ENCODE assay signal across 7 cellular contexts in the genomic region with DNA sequence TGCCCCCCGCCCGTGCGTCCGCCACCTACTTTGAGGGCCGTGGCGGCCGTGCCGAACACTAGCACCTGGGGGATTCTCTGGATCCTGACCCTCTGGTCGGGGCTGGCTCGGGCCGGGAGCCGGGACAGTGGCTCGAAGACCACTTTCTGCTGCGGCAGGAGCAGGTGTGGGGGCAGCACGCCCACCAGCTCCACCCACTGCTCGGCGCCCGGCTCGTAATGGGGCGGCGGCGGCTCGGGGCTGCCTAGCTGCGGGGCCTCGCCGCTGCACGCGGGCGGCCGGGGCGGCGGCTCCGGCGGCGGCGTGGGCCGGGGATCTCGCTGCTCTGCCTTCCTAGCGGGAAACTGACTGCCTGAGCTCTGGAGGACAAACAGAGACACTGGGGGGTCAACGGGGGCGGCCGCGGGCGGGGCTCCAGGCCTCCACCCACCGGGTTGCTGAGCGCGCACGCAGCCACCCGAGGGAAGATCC. TPM values are rescaled to one million over a fixed set of nuclear protein-coding genes. Genes with fewer than 3 reads are reported as not detected.
DNase-seq lines count a peak whose midpoint lies in the region; FAIRE-seq and TF ChIP-seq lines count a peak whose summit lies in the region.
"Had no signal": no experiment of that assay in that cellular context is flagged by ENCODE, and none has a peak within 500 bp of the region (broad histone marks: within the 10 kb centered on the region; RNA-seq: fewer than 3 reads in every experiment).

No MANE protein-coding gene starts in this region.

- 2% methylated on average over 23 of the region's 49 CpGs; no CpG with 5 or more reads in 1 of the 2 experiments for WGBS in H1 (ENCODE audit: extremely low coverage in 1 of 2, insufficient coverage in 1 of 2, insufficient read length in 1 of 2, insufficient replicate concordance in 2 of 2, low coverage in 1 of 2, low lambda C conversion rate in 2 of 2, missing lambda C conversion rate in 1 of 2), 2 experiments
- no CpG with 5 or more reads among the region's 49 CpGs for WGBS in trophoblast cell (ENCODE audit: extremely low coverage, insufficient coverage, insufficient read length)

- no peaks in the 10 kb centered on the region for H3K79me1 ChIP-seq in H1 (ENCODE audit: low read depth, low read length)
- H3K79me1 ChIP-seq in trophoblast cell (ENCODE audit: low read length): peaks cover 4% of the 10 kb centered on the region

- TF ChIP-seq CTCF in H1 (IDR thresholded peaks at IDR 0.05; ENCODE audit: control extremely low read depth in 1 of 3, insufficient read depth in 1 of 3, low read depth in 1 of 3, low read length in 3 of 3): no peak

- H2AK5ac ChIP-seq in H1 (ENCODE audit: low read depth, low read length): no peak overlapping the region
- no peak overlapping the region for H2AK5ac ChIP-seq in trophoblast cell (ENCODE audit: low read length)

- no peaks in the 10 kb centered on the region for H4K20me1 ChIP-seq in H1 (replicated peaks in 1 of 2; ENCODE audit: control insufficient read depth in 1 of 2, insufficient read depth in 2 of 2, low read length in 2 of 2)

- FAIRE-seq in H1 (lab: Jason Lieb, UNC): no peak

- no peak for TF ChIP-seq RAD21 in H1 (IDR thresholded peaks at IDR 0.05 in 1 of 2, conservative IDR thresholded peaks at IDR 0.05 in 1 of 2; ENCODE audit: low read depth in 2 of 2, low read length in 2 of 2)

- no peak for DNase-seq in H1 (ENCODE audit: low read depth in 1 of 2, low spot score in 2 of 2)
- no peak for DNase-seq in trophoblast cell
- no peak for DNase-seq in hepatic stellate cell (ENCODE audit: low spot score)
- DNase-seq in NCI-H1048 (lab: John Stamatoyannopoulos, UW): no peak
- no peak for DNase-seq in activated naive CD4-positive, alpha-beta T cell (lab: John Stamatoyannopoulos, UW)
- DNase-seq: T-helper 17 cell had no signal

- peak overlapping the region; percentile 4 for H3K56ac ChIP-seq in H1 (replicated peaks; ENCODE audit: insufficient read length, low read depth, low read length)

- no peaks in the 10 kb centered on the region for H3K27me3 ChIP-seq in HUES48 (ENCODE audit: control insufficient read depth, insufficient read depth, low read length)
- no peaks in the 10 kb centered on the region for H3K27me3 ChIP-seq in H1 (replicated peaks in 1 of 4; ENCODE audit: control insufficient read depth in 3 of 4, extremely low read depth in 1 of 4, insufficient read depth in 3 of 4, low read length in 3 of 4)
- no peaks in the 10 kb centered on the region for H3K27me3 ChIP-seq in trophoblast cell (ENCODE audit: insufficient read depth, low read length)

- H3K9ac ChIP-seq in HUES48 (ENCODE audit: low read depth, low read length) (no peak overlapping the region; the same call in 1 of the 2 replicates), H1 (replicated peaks in 1 of 4; ENCODE audit: extremely low read depth in 1 of 4, low read depth in 3 of 4, low read length in 3 of 4) (peak overlapping the region in 3 of 4 experiments; percentile 31 to 51 (median 50); a peak in 4 of 7 replicates), trophoblast cell (ENCODE audit: low read length) (no peak overlapping the region)

- H3K23me2 ChIP-seq in H1 (ENCODE audit: low read depth, low read length): peaks cover 2% of the 10 kb centered on the region; the same call in 1 of the 2 replicates

- POLR2A ChIA-PET in H1 (lab: Charles Lee; ENCODE audit: partially characterized antibody): interaction anchor here (0.9 to 4.3 kb wide), 17 partner anchors 8 to 98 kb away, joined by 3 to 34 read pairs (median 5); a partner anchor contains a TSS

- no peak overlapping the region for H2BK15ac ChIP-seq in H1 (ENCODE audit: low read length)

- H3K27ac ChIP-seq in HUES48 (ENCODE audit: low read depth, low read length): peak overlapping the region; percentile 75
- H3K27ac ChIP-seq in H1 (ENCODE audit: low read depth, low read length): no peak overlapping the region
- H3K27ac ChIP-seq in trophoblast cell (ENCODE audit: low read depth, low read length): peak overlapping the region; percentile 32

- H3K9me3 ChIP-seq in HUES48 (ENCODE audit: control insufficient read depth, insufficient read depth, low read length): no peaks in the 10 kb centered on the region
- no peaks in the 10 kb centered on the region for H3K9me3 ChIP-seq in H1 (ENCODE audit: insufficient read depth in 2 of 2, low read depth in 1 of 2, low read length in 1 of 2)
- H3K9me3 ChIP-seq in trophoblast cell (ENCODE audit: insufficient read depth, low read depth, low read length): peaks cover 2% of the 10 kb centered on the region

- H2BK12ac ChIP-seq in H1 (ENCODE audit: low read depth, low read length): no peak overlapping the region
- H2BK12ac ChIP-seq in trophoblast cell (ENCODE audit: low read length): peak overlapping the region; percentile 42

- H3K4ac ChIP-seq in H1 (replicated peaks; ENCODE audit: insufficient read length, low read depth, low read length): no peak overlapping the region
- H3K4ac ChIP-seq in trophoblast cell (ENCODE audit: low read depth, low read length): peak overlapping the region; percentile 48

- H2BK5ac ChIP-seq in H1 (ENCODE audit: low read depth, low read length): 0 out of 2 replicates have a peak overlapping the region, but pooled peaks have one; percentile 63
- peak overlapping the region; percentile 15 for H2BK5ac ChIP-seq in trophoblast cell (ENCODE audit: low read depth, low read length, poor library complexity)

- H2AFZ ChIP-seq in H1 (ENCODE audit: low read length) (no peak overlapping the region), trophoblast cell (ENCODE audit: insufficient read depth, low read length, poor library complexity) (peak overlapping the region; percentile 59)

- 0 out of 2 replicates have a peak, but pooled peaks cover 5% of the 10 kb centered on the region for H3K36me3 ChIP-seq in HUES48 (ENCODE audit: control insufficient read depth, insufficient read depth, low read length)
- peaks cover 0 to 7% (median 0%) of the 10 kb centered on the region in 4 experiments; a peak in 1 of 8 replicates for H3K36me3 ChIP-seq in H1 (ENCODE audit: control insufficient read depth in 2 of 4, insufficient read depth in 4 of 4, low read length in 3 of 4)
- peaks cover 25 to 28% of the 10 kb centered on the region in 2 experiments for H3K36me3 ChIP-seq in trophoblast cell (ENCODE audit: control insufficient read depth in 1 of 2, insufficient read depth in 2 of 2, low read length in 2 of 2)

- CTCF ChIA-PET in H1 (lab: Charles Lee; ENCODE audit: partially characterized antibody): interaction anchor here (0.7 to 10.3 kb wide), 15 partner anchors 9 to 98 kb away, joined by 3 to 77 read pairs (median 5); a partner anchor contains a TSS

- H4K91ac ChIP-seq in H1 (replicated peaks; ENCODE audit: insufficient read length, low read length): no peak overlapping the region
- H4K91ac ChIP-seq in trophoblast cell (ENCODE audit: low read depth, low read length): peak overlapping the region; percentile 75

- H4K12ac ChIP-seq in trophoblast cell (ENCODE audit: low read depth, low read length): peak overlapping the region; percentile 64

- H3K23ac ChIP-seq in H1 (ENCODE audit: insufficient read length): no peak overlapping the region
- no peak overlapping the region for H3K23ac ChIP-seq in trophoblast cell (ENCODE audit: low read length)

- no peak for TF ChIP-seq EP300 in H1 (IDR thresholded peaks at IDR 0.05; ENCODE audit: borderline replicate concordance in 1 of 2, low read depth in 2 of 2, low read length in 2 of 2)

- H2BK120ac ChIP-seq in H1 (replicated peaks; ENCODE audit: low read depth, low read length): no peak overlapping the region
- no peak overlapping the region for H2BK120ac ChIP-seq in trophoblast cell (ENCODE audit: insufficient read depth, low read length, poor library complexity)

- H3K4me2 ChIP-seq in H1 (ENCODE audit: insufficient read depth in 1 of 2, low read depth in 2 of 2, low read length in 2 of 2) (peak overlapping the region; percentile 63 to 67), trophoblast cell (ENCODE audit: low read length) (peak overlapping the region; percentile 81)

- H4K8ac ChIP-seq in H1 (ENCODE audit: extremely low read depth, insufficient read depth, low read length): peak overlapping the region; percentile 42; the same call in 1 of the 2 replicates
- H4K8ac ChIP-seq in trophoblast cell (ENCODE audit: low read depth, low read length): peak overlapping the region; percentile 65

- no peaks in the 10 kb centered on the region for H3K79me2 ChIP-seq in H1 (ENCODE audit: control insufficient read depth in 1 of 2, insufficient read depth in 2 of 2, low read length in 2 of 2)
- peaks cover 2% of the 10 kb centered on the region for H3K79me2 ChIP-seq in trophoblast cell (ENCODE audit: control insufficient read depth, insufficient read depth, low read length, poor library complexity)

- TF ChIP-seq POLR2A in H1 (IDR thresholded peaks at IDR 0.05; ENCODE audit: control extremely low read depth in 1 of 2, low read depth in 2 of 2, low read length in 2 of 2): no peak; a peak in 1 of 3 replicates

- H2BK20ac ChIP-seq in H1 (ENCODE audit: low read length): no peak overlapping the region

- H3K4me1 ChIP-seq in HUES48 (ENCODE audit: control insufficient read depth, insufficient read depth, low read length) (peaks cover 18% of the 10 kb centered on the region), H1 (replicated peaks in 1 of 4; ENCODE audit: control insufficient read depth in 3 of 4, insufficient read depth in 4 of 4, low read length in 3 of 4) (peaks cover 0 to 20% (median 11%) of the 10 kb centered on the region in 4 experiments; a peak in 4 of 7 replicates), trophoblast cell (ENCODE audit: control insufficient read depth in 1 of 2, insufficient read depth in 2 of 2, low read length in 2 of 2) (peaks cover 13 to 27% of the 10 kb centered on the region in 2 experiments)

- H4K5ac ChIP-seq in H1 (ENCODE audit: insufficient read length, low read depth, low read length): peak overlapping the region; percentile 48

- H3K14ac ChIP-seq in H1 (ENCODE audit: insufficient read length) (no peak overlapping the region), trophoblast cell (ENCODE audit: low read length) (peak overlapping the region; percentile 59)

- H3K4me3 ChIP-seq in HUES48 (ENCODE audit: low read depth, low read length) (peak overlapping the region; percentile 63), H1 (ENCODE audit: extremely low read depth in 1 of 4, insufficient read depth in 2 of 4, low read depth in 3 of 4, low read length in 4 of 4) (peak overlapping the region; percentile 42 to 70 (median 44)), trophoblast cell (ENCODE audit: low read depth, low read length) (peak overlapping the region; percentile 65)

- peak overlapping the region; percentile 78 for H3K18ac ChIP-seq in H1 (ENCODE audit: extremely low read depth, low read length)
- peak overlapping the region; percentile 76 for H3K18ac ChIP-seq in trophoblast cell (ENCODE audit: low read length)

RNA-seq across cellular contexts. Expression of a gene that starts 26.4 kb away (rescaled TPM):
- total RNA-seq in H1 (2021; fragmentation: NEBNext Ultra II Directional; extraction: Animal tissue kit (Norgen Biotek cat#: 25700)): 68.7 and 77.1 TPM in 2 replicates
- polyA plus RNA-seq in H1 (2011; rRNA removed): 80.8 and 127 TPM in 2 replicates
- polyA plus RNA-seq in H1 (2011; cell fraction: cytosol; rRNA removed): 69.0 TPM
- polyA plus RNA-seq in H1 (2011; cell fraction: nucleus; rRNA removed): 277 TPM
- 53.4 to 97.6 TPM (median 89.3 TPM) in 4 replicates for polyA plus RNA-seq in H1 (2012, experiment 1 of 2)
- 56.8 TPM for polyA plus RNA-seq in H1 (2012, experiment 2 of 2)
- polyA plus RNA-seq in H1 (2013, experiment 1 of 2): 47.2 TPM
- polyA plus RNA-seq in H1 (2013, experiment 2 of 2): 42.2 TPM
- polyA minus RNA-seq in H1 (2011; rRNA and poly(A)+ RNA removed): 36.7 and 59.9 TPM in 2 replicates
- polyA minus RNA-seq in H1 (2011; cell fraction: cytosol; rRNA and poly(A)+ RNA removed): 32.1 TPM
- 66.5 TPM for polyA minus RNA-seq in H1 (2011; cell fraction: nucleus; rRNA and poly(A)+ RNA removed)
- 28.8 and 29.9 TPM in 2 replicates for polyA plus RNA-seq in trophoblast cell (2013)

RNA-seq across cellular contexts. Expression of a gene that starts 27.4 kb away (rescaled TPM):
- total RNA-seq in H1 (2021; fragmentation: NEBNext Ultra II Directional; extraction: Animal tissue kit (Norgen Biotek cat#: 25700)): 16.1 and 17.0 TPM in 2 replicates
- 4.9 and 10.4 TPM in 2 replicates for polyA plus RNA-seq in H1 (2011; rRNA removed)
- polyA plus RNA-seq in H1 (2011; cell fraction: cytosol; rRNA removed): 3.4 TPM
- polyA plus RNA-seq in H1 (2011; cell fraction: nucleus; rRNA removed): 13.6 TPM
- 10.7 to 19.4 TPM (median 17.4 TPM) in 4 replicates for polyA plus RNA-seq in H1 (2012, experiment 1 of 2)
- polyA plus RNA-seq in H1 (2012, experiment 2 of 2): 11.3 TPM
- 8.7 TPM for polyA plus RNA-seq in H1 (2013, experiment 1 of 2)
- polyA plus RNA-seq in H1 (2013, experiment 2 of 2): 8.1 TPM
- polyA minus RNA-seq in H1 (2011; rRNA and poly(A)+ RNA removed): 1.9 and 2.7 TPM in 2 replicates
- 19.2 TPM for polyA minus RNA-seq in H1 (2011; cell fraction: cytosol; rRNA and poly(A)+ RNA removed)
- polyA minus RNA-seq in H1 (2011; cell fraction: nucleus; rRNA and poly(A)+ RNA removed): 9.3 TPM
- 8.6 and 8.7 TPM in 2 replicates for polyA plus RNA-seq in trophoblast cell (2013)

RNA-seq across cellular contexts. Expression of a gene that starts 40.5 kb away (rescaled TPM):
- 0.75 and 1.5 TPM in 2 replicates for total RNA-seq in H1 (2021; fragmentation: NEBNext Ultra II Directional; extraction: Animal tissue kit (Norgen Biotek cat#: 25700))
- polyA plus RNA-seq in H1 (2011; rRNA removed): 1.0 and 2.3 TPM in 2 replicates
- polyA plus RNA-seq in H1 (2011; cell fraction: cytosol; rRNA removed): 1.8 TPM
- 2.7 TPM for polyA plus RNA-seq in H1 (2011; cell fraction: nucleus; rRNA removed)
- 0.61 to 2.0 TPM (median 1.5 TPM) in 4 replicates for polyA plus RNA-seq in H1 (2012, experiment 1 of 2)
- polyA plus RNA-seq in H1 (2012, experiment 2 of 2): 1.7 TPM
- polyA plus RNA-seq in H1 (2013, experiment 1 of 2): 0.18 TPM
- polyA plus RNA-seq in H1 (2013, experiment 2 of 2): 0.68 TPM
- polyA minus RNA-seq in H1 (2011; rRNA and poly(A)+ RNA removed): 0.22 TPM in 1 of 2 replicates, not detected in the other
- polyA minus RNA-seq in H1 (2011; cell fraction: cytosol; rRNA and poly(A)+ RNA removed): not detected
- 1.2 TPM for polyA minus RNA-seq in H1 (2011; cell fraction: nucleus; rRNA and poly(A)+ RNA removed)
- polyA plus RNA-seq in trophoblast cell (2013): 0.47 and 0.49 TPM in 2 replicates

RNA-seq across cellular contexts. Expression of a gene that starts 49.2 kb away (rescaled TPM):
- total RNA-seq in H1 (2021; fragmentation: NEBNext Ultra II Directional; extraction: Animal tissue kit (Norgen Biotek cat#: 25700)): not detected in 2 replicates
- polyA plus RNA-seq in H1 (2011; rRNA removed): not detected in 2 replicates
- polyA plus RNA-seq in H1 (2011; cell fraction: cytosol; rRNA removed): not detected
- polyA plus RNA-seq in H1 (2011; cell fraction: nucleus; rRNA removed): not detected
- polyA plus RNA-seq in H1 (2012, experiment 1 of 2): not detected in 4 replicates
- polyA plus RNA-seq in H1 (2012, experiment 2 of 2): not detected
- not detected for polyA plus RNA-seq in H1 (2013, experiment 1 of 2)
- polyA plus RNA-seq in H1 (2013, experiment 2 of 2): not detected
- not detected in 2 replicates for polyA minus RNA-seq in H1 (2011; rRNA and poly(A)+ RNA removed)
- polyA minus RNA-seq in H1 (2011; cell fraction: cytosol; rRNA and poly(A)+ RNA removed): not detected
- polyA minus RNA-seq in H1 (2011; cell fraction: nucleus; rRNA and poly(A)+ RNA removed): not detected
- not detected in 2 replicates for polyA plus RNA-seq in trophoblast cell (2013)
- total RNA-seq: T-helper 17 cell had no signal

RNA-seq across cellular contexts. Expression of a gene that starts 52.8 kb away (rescaled TPM):
- 14.7 and 15.1 TPM in 2 replicates for total RNA-seq in H1 (2021; fragmentation: NEBNext Ultra II Directional; extraction: Animal tissue kit (Norgen Biotek cat#: 25700))
- 9.9 and 10.8 TPM in 2 replicates for polyA plus RNA-seq in H1 (2011; rRNA removed)
- polyA plus RNA-seq in H1 (2011; cell fraction: cytosol; rRNA removed): 10.1 TPM
- 10.7 TPM for polyA plus RNA-seq in H1 (2011; cell fraction: nucleus; rRNA removed)
- 10.1 to 14.2 TPM (median 12.6 TPM) in 4 replicates for polyA plus RNA-seq in H1 (2012, experiment 1 of 2)
- polyA plus RNA-seq in H1 (2012, experiment 2 of 2): 12.9 TPM
- 24.7 TPM for polyA plus RNA-seq in H1 (2013, experiment 1 of 2)
- 24.8 TPM for polyA plus RNA-seq in H1 (2013, experiment 2 of 2)
- 5.9 TPM in 2 replicates for polyA minus RNA-seq in H1 (2011; rRNA and poly(A)+ RNA removed)
- polyA minus RNA-seq in H1 (2011; cell fraction: cytosol; rRNA and poly(A)+ RNA removed): 8.6 TPM
- 3.5 TPM for polyA minus RNA-seq in H1 (2011; cell fraction: nucleus; rRNA and poly(A)+ RNA removed)
- polyA plus RNA-seq in trophoblast cell (2013): 2.5 and 2.6 TPM in 2 replicates

Comparison
In these comparisons a context has a peak if more than half of its experiments do, and no peak if none do; other contexts are left out.
1. H3K9ac ChIP-seq: peak in H1 (3 of 4); none in HUES48 (single experiment) and trophoblast cell (single experiment).
2. Peak in every context shown above with its lines, with median percentiles within 50 percentile points of each other: H3K4me3 ChIP-seq.